Comparison of ENCODE assay signal across 20 cellular contexts in genomic region chr10:45399113-45399512, GRCh38. TPM values are rescaled to one million over a fixed set of nuclear protein-coding genes. Genes with fewer than 3 reads are reported as not detected.
DNase-seq lines count a peak whose midpoint lies in the region; ATAC-seq lines count a peak whose summit lies in the region.
"Had no signal": no experiment of that assay in that cellular context is flagged by ENCODE, and none has a peak within 500 bp of the region (broad histone marks: within the 10 kb centered on the region; RNA-seq: fewer than 3 reads in every experiment).

No MANE protein-coding gene starts in this region.

- no peak for DNase-seq in activated T-cell treated with anti-CD3 and anti-CD28 coated beads, Interleukin-2, amount 50 U/mL, for 72 hours
- DNase-seq in activated T-cell treated with anti-CD3 and anti-CD28 coated beads, Interleukin-2, amount 50 U/mL, for 1 hour: no peak
- DNase-seq in OCI-M1 (lab: John Stamatoyannopoulos, UW) (peak; percentile 16), AG20443 (ENCODE audit: low spot score) (no peak), NCI-H1092 (lab: John Stamatoyannopoulos, UW) (no peak)
- no peak for DNase-seq in activated naive CD4-positive, alpha-beta T cell treated with anti-CD3 and anti-CD28 coated beads for 36 hours
- DNase-seq: ACHN; H9; NCI-H1105; NCI-H146; NCI-H2029; NCI-H345; NCI-H524; NCI-H774; NK-92 treated with Interleukin-12 subunit alpha and Interleukin-12 subunit beta, amount 100 ng/mL, for 24 hours had no signal

- H3K9me3 Mint-ChIP-seq in activated T-cell treated with anti-CD3 and anti-CD28 coated beads, Interleukin-2, amount 50 U/mL, for 72 hours: peaks cover 1 to 7% of the 10 kb centered on the region in 2 donors
- no peaks in the 10 kb centered on the region for H3K9me3 Mint-ChIP-seq in dendritic cell treated with granulocyte-macrophage colony-stimulating factor and Interleukin-4, amounts not matched to agents 40 ng/mL and 50 ng/mL, for 4 days
- peaks cover 10% of the 10 kb centered on the region for H3K9me3 Mint-ChIP-seq in activated naive CD4-positive, alpha-beta T cell treated with anti-CD3 and anti-CD28 coated beads for 36 hours

- no peaks in the 10 kb centered on the region for H3K4me1 Mint-ChIP-seq in activated T-cell treated with anti-CD3 and anti-CD28 coated beads, Interleukin-2, amount 50 U/mL, for 72 hours (ENCODE audit: low read depth)
- H3K4me1 Mint-ChIP-seq in dendritic cell treated with granulocyte-macrophage colony-stimulating factor and Interleukin-4, amounts not matched to agents 40 ng/mL and 50 ng/mL, for 4 days (ENCODE audit: low read depth): peaks cover 37% of the 10 kb centered on the region
- H3K4me1 Mint-ChIP-seq in activated naive CD4-positive, alpha-beta T cell treated with anti-CD3 and anti-CD28 coated beads for 36 hours (ENCODE audit: low read depth): no peaks in the 10 kb centered on the region
- H3K4me1 Mint-ChIP-seq: H9 had no signal

- H3K4me3 Mint-ChIP-seq in activated T-cell treated with anti-CD3 and anti-CD28 coated beads, Interleukin-2, amount 50 U/mL, for 72 hours: no peak overlapping the region
- H3K4me3 Mint-ChIP-seq in dendritic cell treated with granulocyte-macrophage colony-stimulating factor and Interleukin-4, amounts not matched to agents 40 ng/mL and 50 ng/mL, for 4 days: no peak overlapping the region
- H3K4me3 Mint-ChIP-seq in activated naive CD4-positive, alpha-beta T cell treated with anti-CD3 and anti-CD28 coated beads for 36 hours: no peak overlapping the region
- H3K4me3 Mint-ChIP-seq: H9 had no signal

- peaks cover 4 to 11% of the 10 kb centered on the region in 2 donors for H3K36me3 Mint-ChIP-seq in activated T-cell treated with anti-CD3 and anti-CD28 coated beads, Interleukin-2, amount 50 U/mL, for 72 hours (ENCODE audit: insufficient read depth in 2 of 2)
- H3K36me3 Mint-ChIP-seq in dendritic cell treated with granulocyte-macrophage colony-stimulating factor and Interleukin-4, amounts not matched to agents 40 ng/mL and 50 ng/mL, for 4 days (ENCODE audit: low read depth): peaks cover 82% of the 10 kb centered on the region
- H3K36me3 Mint-ChIP-seq in activated naive CD4-positive, alpha-beta T cell treated with anti-CD3 and anti-CD28 coated beads for 36 hours (ENCODE audit: low read depth): no peaks in the 10 kb centered on the region

- no peaks in the 10 kb centered on the region for H3K27me3 Mint-ChIP-seq in activated T-cell treated with anti-CD3 and anti-CD28 coated beads, Interleukin-2, amount 50 U/mL, for 72 hours (ENCODE audit: low read depth)
- no peaks in the 10 kb centered on the region for H3K27me3 Mint-ChIP-seq in dendritic cell treated with granulocyte-macrophage colony-stimulating factor and Interleukin-4, amounts not matched to agents 40 ng/mL and 50 ng/mL, for 4 days
- peaks cover 4% of the 10 kb centered on the region for H3K27me3 Mint-ChIP-seq in activated naive CD4-positive, alpha-beta T cell treated with anti-CD3 and anti-CD28 coated beads for 36 hours (ENCODE audit: low read depth)

- intact Hi-C loops in dendritic cell treated with granulocyte-macrophage colony-stimulating factor and Interleukin-4, amounts not matched to agents 40 ng/mL and 50 ng/mL, for 4 days (cut with micrococcal nuclease): no loop called here
- intact Hi-C loops in activated naive CD4-positive, alpha-beta T cell treated with anti-CD3 and anti-CD28 coated beads for 36 hours (cut with micrococcal nuclease): no loop called here

- CTCF ChIA-PET in activated naive CD4-positive, alpha-beta T cell treated with anti-CD3 and anti-CD28 coated beads for 36 hours (lab: Charles Lee): no interaction called here

- ATAC-seq in activated T-cell treated with anti-CD3 and anti-CD28 coated beads, Interleukin-2, amount 50 U/mL, for 72 hours (replicated peaks in 1 of 2): no peak
- ATAC-seq in HG02642 (IDR thresholded peaks at IDR 0.05; ENCODE audit: poor library complexity, unreplicated experiment): no peak
- ATAC-seq: Right ventricle myocardium inferior had no signal

- H3K27ac Mint-ChIP-seq in activated T-cell treated with anti-CD3 and anti-CD28 coated beads, Interleukin-2, amount 50 U/mL, for 72 hours: peak overlapping the region; percentile 54
- H3K27ac Mint-ChIP-seq in dendritic cell treated with granulocyte-macrophage colony-stimulating factor and Interleukin-4, amounts not matched to agents 40 ng/mL and 50 ng/mL, for 4 days: peak overlapping the region; percentile 57
- H3K27ac Mint-ChIP-seq in activated naive CD4-positive, alpha-beta T cell treated with anti-CD3 and anti-CD28 coated beads for 36 hours: no peak overlapping the region
- H3K27ac Mint-ChIP-seq: H9 had no signal

RNA-seq across cellular contexts. Expression of gene ALOX5, which starts 25.1 kb away (rescaled TPM):
- total RNA-seq in activated T-cell treated with anti-CD3 and anti-CD28 coated beads, Interleukin-2, amount 50 U/mL, for 72 hours: 1 to 10 TPM; 1.5 to 4.0 TPM
- total RNA-seq in activated naive CD4-positive, alpha-beta T cell treated with anti-CD3 and anti-CD28 coated beads for 36 hours: under 1 TPM; 0.14 to 0.17 TPM
- total RNA-seq: MCF 10A, SJSA1 had no signal
